ENCODE assay signal across 23 cellular contexts in the genomic region with DNA sequence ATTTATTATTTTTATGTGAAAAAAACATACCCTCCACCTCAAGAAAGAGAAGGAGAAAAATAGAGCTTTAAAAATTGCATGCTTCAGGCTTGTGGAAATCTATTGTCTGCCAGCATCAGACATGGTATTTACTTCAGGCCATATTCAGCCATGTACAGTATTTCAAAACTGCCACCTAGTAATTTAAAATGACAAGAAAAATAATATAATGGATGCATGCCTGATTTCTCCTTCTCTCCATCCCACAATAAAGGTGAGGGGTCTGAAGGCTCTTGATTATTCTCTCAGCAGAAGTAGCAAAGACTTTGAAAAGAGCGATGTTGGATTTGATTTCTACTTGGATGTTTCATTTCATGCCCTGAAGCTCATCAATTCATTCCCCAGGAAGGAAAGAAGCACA.
"Had no signal": no experiment of that assay in that cellular context is flagged by ENCODE, and none has a peak within 500 bp of the region (broad histone marks: within the 10 kb centered on the region; RNA-seq: fewer than 3 reads in every experiment).

No MANE protein-coding gene starts in this region.

- H3K36me3 ChIP-seq: stomach, suprapubic skin, thoracic aorta, thyroid gland, tibial artery, tibial nerve, transverse colon, upper lobe of left lung, upper lobe of right lung, uterus, vagina had no signal

- H3K4me1 ChIP-seq: stomach, suprapubic skin, testis, tibial artery, tibial nerve, transverse colon, uterus had no signal

- H3K27ac ChIP-seq: stomach, suprapubic skin, testis, thoracic aorta, thyroid gland, tibial artery, tibial nerve, transverse colon, upper lobe of left lung, upper lobe of right lung, uterus, vagina had no signal

- H3K27me3 ChIP-seq: stomach, suprapubic skin, testis, thyroid gland, tibial artery, tibial nerve, transverse colon, upper lobe of left lung, upper lobe of right lung, uterus, vagina had no signal

- DNase-seq: stimulated activated CD4-positive, alpha-beta T cell treated with anti-CD3 and anti-CD28 coated beads, Interleukin-2, amount 100 ng/mL, for 48 hours; stimulated activated CD4-positive, alpha-beta T cell treated with anti-CD3 and anti-CD28 coated beads, Interleukin-4, amount 100 ng/mL, for 1 hour; stimulated activated CD4-positive, alpha-beta T cell treated with anti-CD3 and anti-CD28 coated beads, Interleukin-4, amount 100 ng/mL, for 24 hours; stimulated activated CD4-positive, alpha-beta T cell treated with anti-CD3 and anti-CD28 coated beads, Interleukin-4, amount 100 ng/mL, for 4 hours; stimulated activated CD8-positive, alpha-beta memory T cell treated with anti-CD3 and anti-CD28 coated beads, Interleukin-4, amount 100 ng/mL, for 48 hours; stimulated activated naive B cell treated with anti-CD40 and anti-IgM and Interleukin-4, amounts not matched to agents 10 μg/mL and 1 μg/mL and 100 μg/mL, for 72 hours; stimulated activated naive CD4-positive, alpha-beta T cell; stimulated activated naive CD4-positive, alpha-beta T cell treated with Interleukin-2 at 50 U/mL for 16 hours; stimulated activated naive CD8-positive, alpha-beta T cell treated with anti-CD3 and anti-CD28 coated beads, Interleukin-15, amount 100 ng/mL, for 72 hours; stimulated activated naive CD8-positive, alpha-beta T cell treated with anti-CD3 and anti-CD28 coated beads, Interleukin-15, Interleukin-2, amounts not matched to agents 100 U/mL and 50 U/mL, for 24 hours; stomach; substantia nigra; testis; thyroid gland; tibial artery; transverse colon; upper lobe of left lung; upper lobe of right lung; uterus had no signal

- H3K9me3 ChIP-seq: stomach, suprapubic skin, testis, thoracic aorta, thyroid gland, tibial nerve, transverse colon, upper lobe of left lung, upper lobe of right lung, uterus, vagina had no signal

- H3K4me3 ChIP-seq: stomach, suprapubic skin, testis, thoracic aorta, thyroid gland, tibial artery, tibial nerve, transverse colon, upper lobe of left lung, upper lobe of right lung, uterus, vagina had no signal
